In the genomic region with DNA sequence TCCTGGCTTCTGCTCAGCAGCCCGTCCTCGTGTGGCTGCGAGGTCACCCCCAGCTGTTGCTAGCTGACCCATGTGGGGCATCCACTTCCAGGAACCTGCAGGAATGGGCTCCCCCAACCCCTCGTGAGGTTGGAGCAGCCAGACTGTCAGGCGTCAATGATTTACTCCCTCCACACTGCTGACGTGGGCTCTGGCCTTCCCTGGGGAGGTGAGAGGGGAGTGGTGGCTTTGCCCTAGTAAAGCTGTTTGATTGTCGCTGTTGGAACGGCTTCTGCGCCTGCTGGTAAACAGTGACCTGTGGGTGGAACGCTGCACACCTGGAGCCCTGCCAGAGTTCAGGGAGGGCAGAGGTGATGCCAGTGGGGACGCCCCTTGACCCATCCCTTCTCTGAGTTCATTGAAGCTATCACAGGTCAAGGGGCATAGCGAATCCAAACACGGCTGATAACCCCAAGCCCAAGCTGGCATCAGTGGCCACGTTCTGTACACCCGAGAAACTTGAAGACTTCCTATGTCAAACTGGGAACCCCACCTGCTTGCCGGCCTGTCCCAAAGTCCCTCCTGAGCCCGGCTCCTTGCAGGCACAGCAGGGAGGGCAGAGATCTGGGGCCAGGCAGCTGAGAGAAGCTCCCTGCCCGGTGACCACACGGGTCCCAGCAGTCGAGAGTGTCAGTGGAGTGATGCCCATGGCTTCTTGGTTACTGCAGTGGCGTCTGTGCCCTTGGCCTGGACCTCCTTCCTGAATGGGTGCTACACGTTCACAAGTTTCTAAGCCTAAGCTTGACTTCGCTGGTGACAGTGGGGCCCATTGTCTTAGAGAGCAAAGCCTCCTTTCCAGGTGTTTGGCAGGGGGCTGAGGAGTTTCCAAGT, we compare ENCODE assay signal across 1 cellular context.
A peak's percentile ranks its signal among the peaks of the same experiment; 100 is the strongest.
TF ChIP-seq lines count a peak whose summit lies in the region.

No MANE protein-coding gene starts in this region.

TF ChIP-seq in K562, 482 proteins besides CTCF, POLR2A, EP300 and RAD21:
- TF ChIP-seq, protein P1, sequence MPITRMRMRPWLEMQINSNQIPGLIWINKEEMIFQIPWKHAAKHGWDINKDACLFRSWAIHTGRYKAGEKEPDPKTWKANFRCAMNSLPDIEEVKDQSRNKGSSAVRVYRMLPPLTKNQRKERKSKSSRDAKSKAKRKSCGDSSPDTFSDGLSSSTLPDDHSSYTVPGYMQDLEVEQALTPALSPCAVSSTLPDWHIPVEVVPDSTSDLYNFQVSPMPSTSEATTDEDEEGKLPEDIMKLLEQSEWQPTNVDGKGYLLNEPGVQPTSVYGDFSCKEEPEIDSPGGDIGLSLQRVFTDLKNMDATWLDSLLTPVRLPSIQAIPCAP (CRISPR knock-in tag; IDR thresholded peaks at IDR 0.05; ENCODE audit: borderline replicate concordance), result no peak
- no peak for TF ChIP-seq TEAD4 (IDR thresholded peaks at IDR 0.05; ENCODE audit: low read length)
- TF ChIP-seq TEAD4 (CRISPR knock-in tag; IDR thresholded peaks at IDR 0.05; ENCODE audit: borderline replicate concordance), result no peak
- no peak for TF ChIP-seq OTX1 (CRISPR knock-in tag; IDR thresholded peaks at IDR 0.05)
- TF ChIP-seq, protein P2, sequence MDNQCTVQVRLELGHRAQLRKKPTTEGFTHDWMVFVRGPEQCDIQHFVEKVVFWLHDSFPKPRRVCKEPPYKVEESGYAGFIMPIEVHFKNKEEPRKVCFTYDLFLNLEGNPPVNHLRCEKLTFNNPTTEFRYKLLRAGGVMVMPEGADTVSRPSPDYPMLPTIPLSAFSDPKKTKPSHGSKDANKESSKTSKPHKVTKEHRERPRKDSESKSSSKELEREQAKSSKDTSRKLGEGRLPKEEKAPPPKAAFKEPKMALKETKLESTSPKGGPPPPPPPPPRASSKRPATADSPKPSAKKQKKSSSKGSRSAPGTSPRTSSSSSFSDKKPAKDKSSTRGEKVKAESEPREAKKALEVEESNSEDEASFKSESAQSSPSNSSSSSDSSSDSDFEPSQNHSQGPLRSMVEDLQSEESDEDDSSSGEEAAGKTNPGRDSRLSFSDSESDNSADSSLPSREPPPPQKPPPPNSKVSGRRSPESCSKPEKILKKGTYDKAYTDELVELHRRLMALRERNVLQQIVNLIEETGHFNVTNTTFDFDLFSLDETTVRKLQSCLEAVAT (IDR thresholded peaks at IDR 0.05), result no peak
- no peak for TF ChIP-seq WHSC1 (IDR thresholded peaks at IDR 0.05; ENCODE audit: low read length)
- TF ChIP-seq ZNF695 (CRISPR knock-in tag; IDR thresholded peaks at IDR 0.05), result no peak
- TF ChIP-seq, protein P3, sequence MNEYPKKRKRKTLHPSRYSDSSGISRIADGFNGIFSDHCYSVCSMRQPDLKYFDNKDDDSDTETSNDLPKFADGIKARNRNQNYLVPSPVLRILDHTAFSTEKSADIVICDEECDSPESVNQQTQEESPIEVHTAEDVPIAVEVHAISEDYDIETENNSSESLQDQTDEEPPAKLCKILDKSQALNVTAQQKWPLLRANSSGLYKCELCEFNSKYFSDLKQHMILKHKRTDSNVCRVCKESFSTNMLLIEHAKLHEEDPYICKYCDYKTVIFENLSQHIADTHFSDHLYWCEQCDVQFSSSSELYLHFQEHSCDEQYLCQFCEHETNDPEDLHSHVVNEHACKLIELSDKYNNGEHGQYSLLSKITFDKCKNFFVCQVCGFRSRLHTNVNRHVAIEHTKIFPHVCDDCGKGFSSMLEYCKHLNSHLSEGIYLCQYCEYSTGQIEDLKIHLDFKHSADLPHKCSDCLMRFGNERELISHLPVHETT (CRISPR knock-in tag; conservative IDR thresholded peaks at IDR 0.05 in 1 of 2, IDR thresholded peaks at IDR 0.05 in 1 of 2), result no peak
- TF ChIP-seq, protein P4, sequence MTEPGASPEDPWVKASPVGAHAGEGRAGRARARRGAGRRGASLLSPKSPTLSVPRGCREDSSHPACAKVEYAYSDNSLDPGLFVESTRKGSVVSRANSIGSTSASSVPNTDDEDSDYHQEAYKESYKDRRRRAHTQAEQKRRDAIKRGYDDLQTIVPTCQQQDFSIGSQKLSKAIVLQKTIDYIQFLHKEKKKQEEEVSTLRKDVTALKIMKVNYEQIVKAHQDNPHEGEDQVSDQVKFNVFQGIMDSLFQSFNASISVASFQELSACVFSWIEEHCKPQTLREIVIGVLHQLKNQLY (CRISPR knock-in tag; conservative IDR thresholded peaks at IDR 0.05), result no peak
- TF ChIP-seq ZNF764 (CRISPR knock-in tag; IDR thresholded peaks at IDR 0.05; ENCODE audit: low read depth), result no peak
- TF ChIP-seq, protein P5, sequence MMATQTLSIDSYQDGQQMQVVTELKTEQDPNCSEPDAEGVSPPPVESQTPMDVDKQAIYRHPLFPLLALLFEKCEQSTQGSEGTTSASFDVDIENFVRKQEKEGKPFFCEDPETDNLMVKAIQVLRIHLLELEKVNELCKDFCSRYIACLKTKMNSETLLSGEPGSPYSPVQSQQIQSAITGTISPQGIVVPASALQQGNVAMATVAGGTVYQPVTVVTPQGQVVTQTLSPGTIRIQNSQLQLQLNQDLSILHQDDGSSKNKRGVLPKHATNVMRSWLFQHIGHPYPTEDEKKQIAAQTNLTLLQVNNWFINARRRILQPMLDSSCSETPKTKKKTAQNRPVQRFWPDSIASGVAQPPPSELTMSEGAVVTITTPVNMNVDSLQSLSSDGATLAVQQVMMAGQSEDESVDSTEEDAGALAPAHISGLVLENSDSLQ (IDR thresholded peaks at IDR 0.05), result peak; percentile 51; the same call in 1 of the 2 replicates
- TF ChIP-seq, protein P6, sequence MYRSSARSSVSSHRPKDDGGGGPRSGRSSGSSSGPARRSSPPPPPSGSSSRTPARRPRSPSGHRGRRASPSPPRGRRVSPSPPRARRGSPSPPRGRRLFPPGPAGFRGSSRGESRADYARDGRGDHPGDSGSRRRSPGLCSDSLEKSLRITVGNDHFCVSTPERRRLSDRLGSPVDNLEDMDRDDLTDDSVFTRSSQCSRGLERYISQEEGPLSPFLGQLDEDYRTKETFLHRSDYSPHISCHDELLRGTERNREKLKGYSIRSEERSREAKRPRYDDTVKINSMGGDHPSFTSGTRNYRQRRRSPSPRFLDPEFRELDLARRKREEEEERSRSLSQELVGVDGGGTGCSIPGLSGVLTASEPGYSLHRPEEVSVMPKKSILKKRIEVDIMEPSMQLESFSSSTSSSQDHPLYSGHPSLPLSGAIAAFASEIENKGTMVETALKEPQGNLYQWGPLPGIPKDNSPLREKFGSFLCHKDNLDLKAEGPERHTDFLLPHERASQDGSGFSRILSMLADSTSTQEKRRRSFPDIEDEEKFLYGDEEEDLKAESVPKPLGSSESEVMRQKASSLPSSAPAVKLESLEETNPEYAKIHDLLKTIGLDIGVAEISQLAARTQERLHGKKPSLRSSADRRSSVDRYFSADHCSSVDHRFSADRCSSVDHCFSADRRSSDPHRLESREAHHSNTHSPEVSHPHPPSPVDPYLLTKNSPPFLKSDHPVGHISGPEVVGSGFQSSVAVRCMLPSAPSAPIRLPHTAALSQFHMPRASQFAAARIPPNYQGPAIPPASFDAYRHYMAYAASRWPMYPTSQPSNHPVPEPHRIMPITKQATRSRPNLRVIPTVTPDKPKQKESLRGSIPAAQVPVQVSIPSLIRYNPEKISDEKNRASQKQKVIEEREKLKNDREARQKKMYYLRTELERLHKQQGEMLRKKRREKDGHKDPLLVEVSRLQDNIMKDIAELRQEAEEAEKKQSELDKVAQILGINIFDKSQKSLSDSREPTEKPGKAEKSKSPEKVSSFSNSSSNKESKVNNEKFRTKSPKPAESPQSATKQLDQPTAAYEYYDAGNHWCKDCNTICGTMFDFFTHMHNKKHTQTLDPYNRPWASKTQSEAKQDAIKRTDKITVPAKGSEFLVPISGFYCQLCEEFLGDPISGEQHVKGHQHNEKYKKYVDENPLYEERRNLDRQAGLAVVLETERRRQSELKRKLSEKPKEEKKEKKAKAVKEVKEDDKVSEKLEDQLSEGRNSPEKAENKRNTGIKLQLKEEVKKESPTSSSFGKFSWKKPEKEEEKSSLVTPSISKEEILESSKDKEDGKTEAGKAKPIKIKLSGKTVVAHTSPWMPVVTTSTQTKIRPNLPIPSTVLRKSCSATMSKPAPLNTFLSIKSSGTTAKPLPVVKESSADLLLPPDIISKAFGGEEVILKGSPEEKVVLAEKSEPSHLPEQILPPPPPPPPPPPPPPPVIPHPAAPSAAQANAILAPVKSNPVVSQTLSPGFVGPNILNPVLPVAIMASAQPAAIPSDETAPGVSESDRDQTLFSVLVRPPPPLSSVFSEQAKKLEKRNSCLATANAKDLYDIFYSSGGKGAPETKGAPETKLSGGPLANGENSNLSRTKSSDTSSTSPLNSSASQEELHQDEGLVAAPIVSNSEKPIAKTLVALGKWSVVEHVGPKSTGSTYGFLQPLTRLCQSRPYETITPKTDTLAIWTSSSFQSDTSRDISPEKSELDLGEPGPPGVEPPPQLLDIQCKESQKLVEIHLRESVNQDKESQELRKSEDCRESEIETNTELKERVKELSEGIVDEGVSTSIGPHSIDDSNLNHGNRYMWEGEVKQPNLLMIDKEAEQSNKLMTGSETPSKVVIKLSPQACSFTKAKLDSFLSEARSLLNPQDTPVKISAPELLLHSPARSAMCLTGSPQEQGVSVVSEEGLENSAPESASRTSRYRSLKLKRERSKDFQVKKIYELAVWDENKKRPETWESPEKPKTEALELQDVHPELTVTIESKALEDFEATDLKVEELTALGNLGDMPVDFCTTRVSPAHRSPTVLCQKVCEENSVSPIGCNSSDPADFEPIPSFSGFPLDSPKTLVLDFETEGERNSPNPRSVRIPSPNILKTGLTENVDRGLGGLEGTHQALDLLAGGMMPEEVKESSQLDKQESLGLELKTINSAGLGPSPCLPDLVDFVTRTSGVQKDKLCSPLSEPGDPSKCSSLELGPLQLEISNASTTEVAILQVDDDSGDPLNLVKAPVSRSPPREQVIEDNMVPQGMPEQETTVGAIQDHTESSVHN (IDR thresholded peaks at IDR 0.05; ENCODE audit: borderline replicate concordance in 1 of 2, low read depth in 1 of 2), result no peak
- peak; percentile 27 for TF ChIP-seq MEIS2 (IDR thresholded peaks at IDR 0.05; ENCODE audit: partially characterized antibody)
- TF ChIP-seq RFX1 (IDR thresholded peaks at IDR 0.05), result no peak
